17 cellular contexts compared by ENCODE assay signal in genomic region chr1:159838715-159839114, GRCh38. TPM values are rescaled to one million over a fixed set of nuclear protein-coding genes. Genes with fewer than 3 reads are reported as not detected.
A peak's percentile ranks its signal among the peaks of the same experiment; 100 is the strongest.
DNase-seq lines count a peak whose midpoint lies in the region; ATAC-seq, FAIRE-seq and TF ChIP-seq lines count a peak whose summit lies in the region.
"Had no signal": no experiment of that assay in that cellular context is flagged by ENCODE, and none has a peak within 500 bp of the region (broad histone marks: within the 10 kb centered on the region; RNA-seq: fewer than 3 reads in every experiment).

No MANE protein-coding gene starts in this region.

- DNase-seq in GM12891 (ENCODE audit: insufficient read length, low spot score) = no peak
- DNase-seq in PC-3 = no peak
- DNase-seq in naive thymus-derived CD4-positive, alpha-beta T cell = no peak
- DNase-seq in NCI-H2171 (lab: John Stamatoyannopoulos, UW) = no peak
- no peak for DNase-seq in MM.1S
- DNase-seq: activated effector memory CD4-positive, alpha-beta T cell treated with Interleukin-2 at 50 U/mL for 16 hours; NCI-H2029 treated with DMSO at 0.1 percent for 48 hours; PC-9 had no signal

- H2AFZ ChIP-seq in PC-3 (ENCODE audit: low read length) (no peak overlapping the region), MM.1S (ENCODE audit: low read length) (no peak overlapping the region)
- H2AFZ ChIP-seq: PC-9 had no signal

- peaks cover 0 to 5% (median 0%) of the 10 kb centered on the region in 7 donors for H3K4me1 Mint-ChIP-seq in naive thymus-derived CD4-positive, alpha-beta T cell

- no TSS peak for BruUV-seq in PC-3 (replicated peaks; lab: Mats Ljungman, UMichigan)

- no peak overlapping the region for H3K27ac ChIP-seq in PC-3 (ENCODE audit: low read length)
- no peak overlapping the region for H3K27ac ChIP-seq in naive thymus-derived CD4-positive, alpha-beta T cell (ENCODE audit: low read depth, low read length)
- no peak overlapping the region for H3K27ac ChIP-seq in MM.1S (ENCODE audit: low read length)
- H3K27ac ChIP-seq: PC-9, VCaP had no signal

- H3K36me3 ChIP-seq in PC-3 (ENCODE audit: low read depth, low read length) = no peaks in the 10 kb centered on the region
- no peaks in the 10 kb centered on the region for H3K36me3 ChIP-seq in naive thymus-derived CD4-positive, alpha-beta T cell (ENCODE audit: control insufficient read depth in 2 of 3, insufficient read depth in 3 of 3, low read length in 3 of 3)
- no peaks in the 10 kb centered on the region for H3K36me3 ChIP-seq in MM.1S (replicated peaks; ENCODE audit: insufficient read depth, low read length)

- no peaks in the 10 kb centered on the region for H3K9me3 Mint-ChIP-seq in naive thymus-derived CD4-positive, alpha-beta T cell
- H3K9me3 Mint-ChIP-seq: natural killer cell treated with Interleukin-12 subunit alpha and Interleukin-12 subunit beta and Interleukin-15 and Interleukin-18, amount 100 ng/mL, for 72 hours had no signal

- intact Hi-C loops in PC-3 (cut with micrococcal nuclease) = no loop called here
- intact Hi-C loops in naive thymus-derived CD4-positive, alpha-beta T cell (cut with micrococcal nuclease) = no loop called here

- H4K20me1 ChIP-seq in PC-3 (ENCODE audit: low read length) (no peaks in the 10 kb centered on the region), MM.1S (ENCODE audit: insufficient read depth, low read length) (no peaks in the 10 kb centered on the region)

- CTCF ChIA-PET in PC-3 (lab: Charles Lee) = interaction anchor here (0.7 kb wide), 1 partner anchor 169 kb away, joined by 3 read pairs; no protein-coding TSS in a partner anchor
- CTCF ChIA-PET in naive thymus-derived CD4-positive, alpha-beta T cell (lab: Charles Lee) = no interaction called here

- H3K9me2 ChIP-seq in PC-3 (replicated peaks; ENCODE audit: low read length) (no peaks in the 10 kb centered on the region), MM.1S (replicated peaks; ENCODE audit: insufficient read depth, low read length) (no peaks in the 10 kb centered on the region)

- peaks cover 0 to 26% (median 10%) of the 10 kb centered on the region in 5 donors for H3K36me3 Mint-ChIP-seq in naive thymus-derived CD4-positive, alpha-beta T cell
- H3K36me3 Mint-ChIP-seq: IgD-negative memory B cell had no signal

- H3K79me2 ChIP-seq in PC-3 (ENCODE audit: low read length) = no peaks in the 10 kb centered on the region
- no peaks in the 10 kb centered on the region for H3K79me2 ChIP-seq in MM.1S (ENCODE audit: low read length)

- no peak overlapping the region for H3K4me2 ChIP-seq in PC-3 (ENCODE audit: low read length)
- H3K4me2 ChIP-seq in MM.1S (ENCODE audit: low read depth, low read length) = no peak overlapping the region
- H3K4me2 ChIP-seq: PC-9 had no signal

- H3K27me3 ChIP-seq in PC-3 (ENCODE audit: low read length) = no peaks in the 10 kb centered on the region
- no peaks in the 10 kb centered on the region for H3K27me3 ChIP-seq in naive thymus-derived CD4-positive, alpha-beta T cell (ENCODE audit: control insufficient read depth in 2 of 2, insufficient read depth in 2 of 2, low read length in 2 of 2)
- no peaks in the 10 kb centered on the region for H3K27me3 ChIP-seq in MM.1S (replicated peaks; ENCODE audit: insufficient read depth, low read length)

- H3K4me3 ChIP-seq in PC-3 (ENCODE audit: low read length) (no peak overlapping the region), MM.1S (ENCODE audit: low read length) (no peak overlapping the region)
- no peak overlapping the region for H3K4me3 ChIP-seq in naive thymus-derived CD4-positive, alpha-beta T cell (ENCODE audit: low read length)
- H3K4me3 ChIP-seq: PC-9 had no signal

- H3K9me3 ChIP-seq in PC-3 (ENCODE audit: low read length) = no peaks in the 10 kb centered on the region
- no peaks in the 10 kb centered on the region for H3K9me3 ChIP-seq in naive thymus-derived CD4-positive, alpha-beta T cell (ENCODE audit: control insufficient read depth in 2 of 3, low read length in 3 of 3)
- H3K9me3 ChIP-seq in MM.1S (replicated peaks; ENCODE audit: insufficient read depth, low read length) = no peaks in the 10 kb centered on the region

- TF ChIP-seq POLR2A in GM12891 (IDR thresholded peaks at IDR 0.05; ENCODE audit: low read depth, low read length) = no peak

- H3F3A ChIP-seq in PC-3 (ENCODE audit: low read length, unreplicated experiment) = no peaks in the 10 kb centered on the region
- H3F3A ChIP-seq in MM.1S (ENCODE audit: insufficient read depth, low read length) = no peaks in the 10 kb centered on the region

- H3K9ac ChIP-seq in PC-3 (ENCODE audit: low read length) (no peak overlapping the region), MM.1S (ENCODE audit: low read length) (no peak overlapping the region)

- ATAC-seq in GM19467 (IDR thresholded peaks at IDR 0.05; ENCODE audit: unreplicated experiment) = peak; percentile 33
- ATAC-seq in HG02943 (IDR thresholded peaks at IDR 0.05; ENCODE audit: low read depth, unreplicated experiment) = peak; percentile 52
- ATAC-seq in PC-3 = 0 out of 2 replicates have a peak, but pooled peaks have one; percentile 14
- ATAC-seq in naive thymus-derived CD4-positive, alpha-beta T cell = no peak
- no peak for ATAC-seq in HG03025 (IDR thresholded peaks at IDR 0.05; ENCODE audit: low FRiP score, unreplicated experiment)
- ATAC-seq: natural killer cell treated with Interleukin-12 subunit alpha and Interleukin-12 subunit beta and Interleukin-15 and Interleukin-18, amount 100 ng/mL, for 72 hours had no signal

- TF ChIP-seq CTCF in PC-3 (conservative IDR thresholded peaks at IDR 0.05; ENCODE audit: low read depth, low read length) (no peak), MM.1S (IDR thresholded peaks at IDR 0.05; ENCODE audit: low read length) (no peak)

- H3K27ac Mint-ChIP-seq in naive thymus-derived CD4-positive, alpha-beta T cell = peak overlapping the region in 2 of 9 donors; percentile 6 to 53
- H3K27ac Mint-ChIP-seq: IgD-negative memory B cell; natural killer cell treated with Interleukin-12 subunit alpha and Interleukin-12 subunit beta and Interleukin-15 and Interleukin-18, amount 100 ng/mL, for 72 hours had no signal

- H3K4me3 Mint-ChIP-seq in naive thymus-derived CD4-positive, alpha-beta T cell = no peak overlapping the region
- H3K4me3 Mint-ChIP-seq: IgD-negative memory B cell; natural killer cell treated with Interleukin-12 subunit alpha and Interleukin-12 subunit beta and Interleukin-15 and Interleukin-18, amount 100 ng/mL, for 72 hours had no signal

- FAIRE-seq in GM12891 (lab: Jason Lieb, UNC) = no peak

- POLR2A ChIA-PET in PC-3 (lab: Charles Lee; ENCODE audit: unreplicated experiment) = no interaction called here
- POLR2A ChIA-PET in naive thymus-derived CD4-positive, alpha-beta T cell (lab: Charles Lee) = no interaction called here

- H3K27me3 Mint-ChIP-seq in naive thymus-derived CD4-positive, alpha-beta T cell = peaks cover 0 to 25% (median 0%) of the 10 kb centered on the region in 5 donors

- H3K4me1 ChIP-seq in PC-3 (ENCODE audit: insufficient read depth, low read length) (peaks cover 23% of the 10 kb centered on the region), MM.1S (ENCODE audit: low read length) (no peaks in the 10 kb centered on the region)
- H3K4me1 ChIP-seq in naive thymus-derived CD4-positive, alpha-beta T cell (ENCODE audit: control insufficient read depth in 2 of 2, insufficient read depth in 2 of 2, low read length in 2 of 2) = no peaks in the 10 kb centered on the region

TF ChIP-seq in GM12891, 5 proteins besides CTCF, POLR2A, EP300 and RAD21:
- TF ChIP-seq TAF1 (IDR thresholded peaks at IDR 0.05; ENCODE audit: low read depth, low read length) (no peak), PAX5 (IDR thresholded peaks at IDR 0.05; ENCODE audit: insufficient read depth, low read length, severe bottlenecking) (no peak), POU2F2 (IDR thresholded peaks at IDR 0.05; ENCODE audit: low read depth, low read length) (no peak), POLR2AphosphoS5 (IDR thresholded peaks at IDR 0.05; ENCODE audit: low read depth, low read length) (no peak), SPI1 (IDR thresholded peaks at IDR 0.05; ENCODE audit: low read depth, low read length) (peak; percentile 51; the same call in 1 of the 2 replicates)

RNA-seq across cellular contexts. Expression of gene SLAMF8, which starts 12.0 kb away (rescaled TPM):
- polyA plus RNA-seq in GM12891 (2012; ENCODE audit: low read depth, missing spikeins) = not detected
- total RNA-seq in PC-3 (2014; rRNA removed) = not detected in 2 replicates
- total RNA-seq in naive thymus-derived CD4-positive, alpha-beta T cell = 1 to 10 TPM in 4 of 5 experiments, under 1 TPM in 1; 0.27 to 1.7 (median 1.3) TPM
- polyA plus RNA-seq in naive thymus-derived CD4-positive, alpha-beta T cell = not detected
- total RNA-seq: cerebellum, fibroblast of lung, PC-9 had no signal
- polyA plus RNA-seq: fibroblast of lung, IgD-negative memory B cell had no signal

RNA-seq across cellular contexts. Expression of gene VSIG8, which starts 23.7 kb away (rescaled TPM):
- not detected for polyA plus RNA-seq in GM12891 (2012; ENCODE audit: low read depth, missing spikeins)
- 0.29 and 0.47 TPM in 2 replicates for total RNA-seq in PC-3 (2014; rRNA removed)
- not detected for total RNA-seq in naive thymus-derived CD4-positive, alpha-beta T cell
- polyA plus RNA-seq in naive thymus-derived CD4-positive, alpha-beta T cell = not detected
- total RNA-seq: natural killer cell treated with Interleukin-12 subunit alpha and Interleukin-12 subunit beta and Interleukin-15 and Interleukin-18, amount 100 ng/mL, for 72 hours; PC-9; skeletal muscle tissue had no signal
- polyA plus RNA-seq: fibroblast of lung, IgD-negative memory B cell had no signal

RNA-seq across cellular contexts. Expression of gene FCRL6, which starts 36.6 kb away (rescaled TPM):
- polyA plus RNA-seq in GM12891 (2012; ENCODE audit: low read depth, missing spikeins) = not detected
- total RNA-seq in PC-3 (2014; rRNA removed) = not detected in 2 replicates
- 10 to 100 TPM in 1 of 5 experiments, 1 to 10 TPM in 1, under 1 TPM in 3; 0.27 to 41.4 (median 0.51) TPM for total RNA-seq in naive thymus-derived CD4-positive, alpha-beta T cell
- under 1 TPM; 0.15 to 0.43 TPM for polyA plus RNA-seq in naive thymus-derived CD4-positive, alpha-beta T cell
- total RNA-seq: cerebellum, fibroblast of lung, PC-9, skeletal muscle tissue had no signal
- polyA plus RNA-seq: fibroblast of lung had no signal

RNA-seq across cellular contexts. Expression of gene DUSP23, which starts 58.0 kb away (rescaled TPM):
- 6.1 TPM for polyA plus RNA-seq in GM12891 (2012; ENCODE audit: low read depth, missing spikeins)
- total RNA-seq in PC-3 (2014; rRNA removed) = 20.4 and 27.6 TPM in 2 replicates
- 10 to 100 TPM in 4 of 5 experiments, 1 to 10 TPM in 1; 7.4 to 18.9 (median 12.2) TPM for total RNA-seq in naive thymus-derived CD4-positive, alpha-beta T cell
- 10 to 100 TPM; 35.0 to 38.0 TPM for polyA plus RNA-seq in naive thymus-derived CD4-positive, alpha-beta T cell

Comparison
In these comparisons a context has a peak if more than half of its experiments do, and no peak if none do; other contexts are left out.
1. ATAC-seq: peak in GM19467 (single experiment), HG02943 (single experiment) and PC-3 (single experiment); none in naive thymus-derived CD4-positive, alpha-beta T cell (single experiment) and HG03025 (single experiment).